Comparison of ENCODE assay signal across 8 cellular contexts in genomic region chr10:62244785-62245595, GRCh38. TPM values are rescaled to one million over a fixed set of nuclear protein-coding genes. Genes with fewer than 3 reads are reported as not detected.
DNase-seq lines count a peak whose midpoint lies in the region; ATAC-seq and TF ChIP-seq lines count a peak whose summit lies in the region.

No MANE protein-coding gene starts in this region.

- ATAC-seq in CD4-positive, CD25-positive, alpha-beta regulatory T cell (ENCODE audit: low read depth in 2 of 2) = peak; percentile 72 to 76
- ATAC-seq in GM18858 (IDR thresholded peaks at IDR 0.05; ENCODE audit: unreplicated experiment) = peak; percentile 40
- ATAC-seq in HG03095 (IDR thresholded peaks at IDR 0.05; ENCODE audit: unreplicated experiment) = peak; percentile 55
- ATAC-seq in activated T-cell treated with anti-CD3 and anti-CD28 coated beads, Interleukin-2, amount 50 U/mL, for 72 hours (replicated peaks in 1 of 2) = peak; percentile 75 to 81

- no peaks in the 10 kb centered on the region for H3K27me3 Mint-ChIP-seq in CD4-positive, CD25-positive, alpha-beta regulatory T cell
- no peaks in the 10 kb centered on the region for H3K27me3 Mint-ChIP-seq in activated T-cell treated with anti-CD3 and anti-CD28 coated beads, Interleukin-2, amount 50 U/mL, for 72 hours (ENCODE audit: low read depth)

- peaks cover 32 to 43% (median 33%) of the 10 kb centered on the region in 4 donors for H3K4me1 Mint-ChIP-seq in CD4-positive, CD25-positive, alpha-beta regulatory T cell
- H3K4me1 Mint-ChIP-seq in activated T-cell treated with anti-CD3 and anti-CD28 coated beads, Interleukin-2, amount 50 U/mL, for 72 hours (ENCODE audit: low read depth) = peaks cover 57% of the 10 kb centered on the region

- TF ChIP-seq CTCF in fibroblast of villous mesenchyme (IDR thresholded peaks at IDR 0.05; ENCODE audit: insufficient read depth, low read depth, low read length) (peak; percentile 90), ovary (IDR thresholded peaks at IDR 0.05) (peak; percentile 68 to 84 (median 69))

- H3K4me3 ChIP-seq in CD4-positive, CD25-positive, alpha-beta regulatory T cell (ENCODE audit: low read depth, low read length) = peak overlapping the region; percentile 74
- H3K4me3 ChIP-seq in fibroblast of villous mesenchyme (ENCODE audit: low read depth, low read length) (peak overlapping the region; percentile 62), ovary (no peak overlapping the region)

- TF ChIP-seq EP300 in ovary (IDR thresholded peaks at IDR 0.05) = no peak

- H3K27ac ChIP-seq in CD4-positive, CD25-positive, alpha-beta regulatory T cell (ENCODE audit: insufficient read depth, low read length, poor library complexity, severe bottlenecking) = peak overlapping the region; percentile 76
- no peak overlapping the region for H3K27ac ChIP-seq in ovary

- no peaks in the 10 kb centered on the region for H3K36me3 Mint-ChIP-seq in CD4-positive, CD25-positive, alpha-beta regulatory T cell
- peaks cover 5 to 6% of the 10 kb centered on the region in 2 donors for H3K36me3 Mint-ChIP-seq in activated T-cell treated with anti-CD3 and anti-CD28 coated beads, Interleukin-2, amount 50 U/mL, for 72 hours (ENCODE audit: insufficient read depth in 2 of 2)

- no peaks in the 10 kb centered on the region for H3K27me3 ChIP-seq in CD4-positive, CD25-positive, alpha-beta regulatory T cell (ENCODE audit: control insufficient read depth, insufficient read depth, low read length)
- no peaks in the 10 kb centered on the region for H3K27me3 ChIP-seq in ovary

- H3K4me1 ChIP-seq in CD4-positive, CD25-positive, alpha-beta regulatory T cell (ENCODE audit: control insufficient read depth, insufficient read depth, low read length, poor library complexity, severe bottlenecking) = peaks cover 36% of the 10 kb centered on the region
- peaks cover 3% of the 10 kb centered on the region for H3K4me1 ChIP-seq in ovary (ENCODE audit: insufficient read depth)

- 18 to 27% (median 26%) methylated on average over 5 of the region's 5 CpGs for WGBS in ovary, 3 donors

- no peaks in the 10 kb centered on the region for H3K9me3 Mint-ChIP-seq in CD4-positive, CD25-positive, alpha-beta regulatory T cell
- no peaks in the 10 kb centered on the region for H3K9me3 Mint-ChIP-seq in activated T-cell treated with anti-CD3 and anti-CD28 coated beads, Interleukin-2, amount 50 U/mL, for 72 hours

- H3K9me3 ChIP-seq in CD4-positive, CD25-positive, alpha-beta regulatory T cell (ENCODE audit: control insufficient read depth in 2 of 2, low read length in 2 of 2) = no peaks in the 10 kb centered on the region
- no peaks in the 10 kb centered on the region for H3K9me3 ChIP-seq in ovary

- peak overlapping the region; percentile 30 to 57 (median 47) for H3K4me3 Mint-ChIP-seq in CD4-positive, CD25-positive, alpha-beta regulatory T cell
- peak overlapping the region; percentile 25 to 28 for H3K4me3 Mint-ChIP-seq in activated T-cell treated with anti-CD3 and anti-CD28 coated beads, Interleukin-2, amount 50 U/mL, for 72 hours

- H3K27ac Mint-ChIP-seq in CD4-positive, CD25-positive, alpha-beta regulatory T cell = peak overlapping the region in 2 of 3 donors; percentile 47 to 80
- peak overlapping the region; percentile 21 for H3K27ac Mint-ChIP-seq in activated T-cell treated with anti-CD3 and anti-CD28 coated beads, Interleukin-2, amount 50 U/mL, for 72 hours

- TF ChIP-seq POLR2A in ovary (IDR thresholded peaks at IDR 0.05) = no peak

- no peaks in the 10 kb centered on the region for H3K36me3 ChIP-seq in CD4-positive, CD25-positive, alpha-beta regulatory T cell (ENCODE audit: control insufficient read depth, insufficient read depth, low read length)
- no peaks in the 10 kb centered on the region for H3K36me3 ChIP-seq in ovary

- intact Hi-C loops in ovary (cut with DNase I) = loop anchor here in 3 of 4 donors (5.0 to 10.0 kb wide), 3 partner anchors 208 to 340 kb away; partner anchors contain the start of gene ARID5B (in 1 of the 3)

- peak; percentile 13 to 90 (median 71) for DNase-seq in CD4-positive, CD25-positive, alpha-beta regulatory T cell
- DNase-seq in NCI-H460 (ENCODE audit: extremely low read depth, low read depth) (peak; percentile 64), fibroblast of villous mesenchyme (ENCODE audit: low read depth) (peak; percentile 82), ovary (peak in 1 of 5 donors; percentile 53)
- peak; percentile 51 to 55 for DNase-seq in activated T-cell treated with anti-CD3 and anti-CD28 coated beads, Interleukin-2, amount 50 U/mL, for 72 hours
- no peak for DNase-seq in effector CD8-positive, alpha-beta T cell (lab: John Stamatoyannopoulos, UW)

RNA-seq across cellular contexts. Expression of gene RTKN2, which starts 23.7 kb away (rescaled TPM):
- total RNA-seq in CD4-positive, CD25-positive, alpha-beta regulatory T cell = 99.5 TPM
- 10 to 100 TPM; 38.0 to 64.2 (median 60.4) TPM for polyA plus RNA-seq in CD4-positive, CD25-positive, alpha-beta regulatory T cell
- total RNA-seq in NCI-H460 (2014; rRNA removed; shearing (Covaris generic)) = 2.8 and 4.0 TPM in 2 replicates
- 1.3 TPM in 2 replicates for polyA plus RNA-seq in NCI-H460 (2014; cell fraction: nucleus; rRNA removed)
- 10 to 100 TPM in 1 of 2 donors, 1 to 10 TPM in 1; 9.8 to 18.7 TPM for total RNA-seq in activated T-cell treated with anti-CD3 and anti-CD28 coated beads, Interleukin-2, amount 50 U/mL, for 72 hours
- total RNA-seq in fibroblast of villous mesenchyme (8.7 and 15.1 TPM in 2 replicates), ovary (under 1 TPM; 0.05 to 0.46 (median 0.17) TPM)
- polyA plus RNA-seq in ovary = under 1 TPM; 0.28 to 0.52 TPM
